ENCODE assay signal across 21 cellular contexts in genomic region chr1:56924116-56924515, GRCh38. TPM values are rescaled to one million over a fixed set of nuclear protein-coding genes. Genes with fewer than 3 reads are reported as not detected.
DNase-seq lines count a peak whose midpoint lies in the region; ATAC-seq and TF ChIP-seq lines count a peak whose summit lies in the region.
"Had no signal": no experiment of that assay in that cellular context is flagged by ENCODE, and none has a peak within 500 bp of the region (broad histone marks: within the 10 kb centered on the region; RNA-seq: fewer than 3 reads in every experiment).

No MANE protein-coding gene starts in this region.

- H3K27me3 ChIP-seq in IMR-90 (ENCODE audit: control insufficient read depth, insufficient read depth, low read length) = no peaks in the 10 kb centered on the region; the same call in 1 of the 2 replicates
- no peaks in the 10 kb centered on the region for H3K27me3 ChIP-seq in mesendoderm (ENCODE audit: insufficient read depth, low read length, poor library complexity)
- no peaks in the 10 kb centered on the region for H3K27me3 ChIP-seq in neural progenitor cell
- no peaks in the 10 kb centered on the region; the same call in 1 of the 2 replicates for H3K27me3 ChIP-seq in H7 (ENCODE audit: control insufficient read depth, insufficient read depth, low read length)
- H3K27me3 ChIP-seq: BE2C; BLaER1 treated with 17β-estradiol and CSF1 and Interleukin-3, amounts not matched to agents 10 nM and 100 nM had no signal

- ATAC-seq in IMR-90 (ENCODE audit: low read depth) = no peak
- ATAC-seq: A549 had no signal

- TF ChIP-seq RAD21 in IMR-90 (IDR thresholded peaks at IDR 0.05; ENCODE audit: low read length) = no peak

- no peaks in the 10 kb centered on the region for H4K20me1 ChIP-seq in IMR-90 (ENCODE audit: insufficient read depth, low read length)
- no peaks in the 10 kb centered on the region for H4K20me1 ChIP-seq in neural progenitor cell (ENCODE audit: low read depth)
- H4K20me1 ChIP-seq: BLaER1 treated with 17β-estradiol and CSF1 and Interleukin-3, amounts not matched to agents 10 nM and 100 nM had no signal

- H3K18ac ChIP-seq in IMR-90 (ENCODE audit: low read depth, low read length) (no peak overlapping the region), mesendoderm (ENCODE audit: low read length) (no peak overlapping the region)

- dilution Hi-C loops in IMR-90 (cut with HindIII; ENCODE audit: low sequenced_read_pairs, unreplicated experiment) = no loop called here

- H3K14ac ChIP-seq in IMR-90 (replicated peaks; ENCODE audit: low read depth, low read length) = no peak overlapping the region

- peaks cover 5% of the 10 kb centered on the region for H3K9me3 Mint-ChIP-seq in neural progenitor cell
- H3K9me3 Mint-ChIP-seq in progenitor cell of endocrine pancreas (ENCODE audit: low read depth) = peaks cover 6% of the 10 kb centered on the region
- H3K9me3 Mint-ChIP-seq: CD4-positive, alpha-beta T cell; CD8-positive, alpha-beta memory T cell had no signal

- H3K36me3 ChIP-seq in IMR-90 (ENCODE audit: control insufficient read depth, insufficient read depth, low read length) (no peaks in the 10 kb centered on the region), mesendoderm (ENCODE audit: control insufficient read depth, insufficient read depth, low read length) (no peaks in the 10 kb centered on the region), neural progenitor cell (no peaks in the 10 kb centered on the region), H7 (replicated peaks; ENCODE audit: control insufficient read depth, insufficient read depth, low read length) (no peaks in the 10 kb centered on the region)
- H3K36me3 ChIP-seq: BE2C; BLaER1 treated with 17β-estradiol and CSF1 and Interleukin-3, amounts not matched to agents 10 nM and 100 nM had no signal

- H3K9me3 ChIP-seq in IMR-90 (ENCODE audit: control insufficient read depth, insufficient read depth, low read length) = no peaks in the 10 kb centered on the region
- H3K9me3 ChIP-seq in neural progenitor cell (ENCODE audit: low read depth) = no peaks in the 10 kb centered on the region
- H3K9me3 ChIP-seq: A549, BE2C had no signal

- H3K4me1 ChIP-seq in IMR-90 (ENCODE audit: control insufficient read depth, insufficient read depth, low read length) (peaks cover 5% of the 10 kb centered on the region), mesendoderm (ENCODE audit: control insufficient read depth, low read depth, low read length) (peaks cover 3% of the 10 kb centered on the region), neural progenitor cell (peaks cover 29% of the 10 kb centered on the region)
- H3K4me1 ChIP-seq: A549, BE2C had no signal

- no peak overlapping the region for H2BK5ac ChIP-seq in IMR-90 (ENCODE audit: low read depth, low read length, poor library complexity, severe bottlenecking)
- no peak overlapping the region for H2BK5ac ChIP-seq in mesendoderm (ENCODE audit: low read length)

- no peak for DNase-seq in IMR-90
- peak; percentile 64 for DNase-seq in mesendoderm
- no peak for DNase-seq in neural progenitor cell (ENCODE audit: low spot score)
- no peak for DNase-seq in progenitor cell of endocrine pancreas (ENCODE audit: low spot score, unreplicated experiment)
- DNase-seq in DMS153 treated with DMSO at 0.1 percent for 48 hours (lab: John Stamatoyannopoulos, UW; ENCODE audit: unreplicated experiment) = no peak
- no peak for DNase-seq in H7
- no peak for DNase-seq in G401 (ENCODE audit: low spot score)
- DNase-seq: 8988T; ACHN; AML-193; BE2C; CD4-positive, alpha-beta T cell; CD8-positive, alpha-beta memory T cell; DMS 273 treated with DMSO at 0.1 percent for 48 hours; DMS79 treated with DMSO at 0.1 percent for 48 hours; GOT3; HCEC 1CT had no signal

- H2AK5ac ChIP-seq in IMR-90 (ENCODE audit: low read depth, low read length) (no peak overlapping the region), mesendoderm (ENCODE audit: low read length) (no peak overlapping the region)

- no peaks in the 10 kb centered on the region for H3K79me1 ChIP-seq in IMR-90 (ENCODE audit: low read depth in 1 of 2, low read length in 2 of 2)
- no peaks in the 10 kb centered on the region for H3K79me1 ChIP-seq in mesendoderm (ENCODE audit: low read length)

- no peak overlapping the region for H2BK120ac ChIP-seq in IMR-90 (ENCODE audit: low read depth, low read length)
- H2BK120ac ChIP-seq in mesendoderm (ENCODE audit: low read depth, low read length) = no peak overlapping the region

- H2BK15ac ChIP-seq in IMR-90 (ENCODE audit: low read depth, low read length) (no peak overlapping the region), mesendoderm (replicated peaks; ENCODE audit: low read depth) (no peak overlapping the region)

- H2AFZ ChIP-seq in IMR-90 (replicated peaks; ENCODE audit: low read length, poor library complexity) (peak overlapping the region; percentile 43), neural progenitor cell (replicated peaks) (no peak overlapping the region)

- H2BK20ac ChIP-seq in IMR-90 (ENCODE audit: low read depth, low read length) = no peak overlapping the region

- H4K8ac ChIP-seq in IMR-90 (ENCODE audit: low read depth in 2 of 2, low read length in 2 of 2) (no peak overlapping the region), mesendoderm (ENCODE audit: low read depth, low read length) (no peak overlapping the region)

- POLR2A ChIA-PET in IMR-90 (lab: Charles Lee; ENCODE audit: unreplicated experiment) = no interaction called here

- no peak overlapping the region for H3K4me2 ChIP-seq in IMR-90 (ENCODE audit: low read depth, low read length)
- no peak overlapping the region for H3K4me2 ChIP-seq in mesendoderm (ENCODE audit: low read length)
- peak overlapping the region; percentile 28 for H3K4me2 ChIP-seq in neural progenitor cell
- H3K4me2 ChIP-seq: A549; BLaER1 treated with 17β-estradiol and CSF1 and Interleukin-3, amounts not matched to agents 10 nM and 100 nM had no signal

- H3K4ac ChIP-seq in IMR-90 (ENCODE audit: low read depth, low read length) (no peak overlapping the region), mesendoderm (ENCODE audit: low read depth, low read length) (no peak overlapping the region)

- CTCF ChIA-PET in IMR-90 (lab: Yijun Ruan, JAX) = interaction anchor here (1.0 kb wide), 1 partner anchor 14 kb away, joined by 4 read pairs; no protein-coding TSS in a partner anchor

- H3K4me1 Mint-ChIP-seq in neural progenitor cell = peaks cover 26% of the 10 kb centered on the region
- H3K4me1 Mint-ChIP-seq in progenitor cell of endocrine pancreas (ENCODE audit: low read depth) = peaks cover 37% of the 10 kb centered on the region
- H3K4me1 Mint-ChIP-seq: CD14-positive monocyte; CD8-positive, alpha-beta memory T cell had no signal

- H3K23ac ChIP-seq in IMR-90 (ENCODE audit: low read depth, low read length) (no peak overlapping the region), mesendoderm (ENCODE audit: low read length) (no peak overlapping the region)

- BruUV-seq in IMR-90 (replicated peaks; lab: Mats Ljungman, UMichigan) = no TSS peak

- in situ Hi-C loops in IMR-90 (cut with MboI; ENCODE audit: low sequenced_read_pairs) = no loop called here
- in situ Hi-C loops in G401 (cut with HindIII; ENCODE audit: low sequenced_read_pairs) = no loop called here

- H2AK9ac ChIP-seq in IMR-90 (replicated peaks; ENCODE audit: low read depth, low read length, poor library complexity) = no peak overlapping the region

- TF ChIP-seq POLR2A in IMR-90 (IDR thresholded peaks at IDR 0.05; ENCODE audit: low read depth, low read length) = no peak

- no peak overlapping the region for H3K4me3 Mint-ChIP-seq in neural progenitor cell
- H3K4me3 Mint-ChIP-seq in progenitor cell of endocrine pancreas (ENCODE audit: low read depth) = peak overlapping the region; percentile 14
- H3K4me3 Mint-ChIP-seq: CD14-positive monocyte; CD4-positive, alpha-beta T cell; CD8-positive, alpha-beta memory T cell had no signal

- H3K36me3 Mint-ChIP-seq in neural progenitor cell = no peaks in the 10 kb centered on the region
- no peaks in the 10 kb centered on the region for H3K36me3 Mint-ChIP-seq in progenitor cell of endocrine pancreas (ENCODE audit: insufficient read depth)
- H3K36me3 Mint-ChIP-seq: CD14-positive monocyte; CD8-positive, alpha-beta memory T cell had no signal

- H3K79me2 ChIP-seq in mesendoderm (ENCODE audit: control insufficient read depth, insufficient read depth, low read length) = no peaks in the 10 kb centered on the region
- H3K79me2 ChIP-seq in neural progenitor cell (ENCODE audit: low read depth) = no peaks in the 10 kb centered on the region

- no peak overlapping the region for H3K4me3 ChIP-seq in IMR-90 (ENCODE audit: insufficient read depth, low read depth, low read length)
- no peak overlapping the region for H3K4me3 ChIP-seq in mesendoderm (ENCODE audit: low read length)
- no peak overlapping the region for H3K4me3 ChIP-seq in neural progenitor cell
- no peak overlapping the region for H3K4me3 ChIP-seq in H7 (ENCODE audit: insufficient read depth, low read depth, low read length)
- H3K4me3 ChIP-seq: A549; BLaER1 treated with 17β-estradiol and CSF1 and Interleukin-3, amounts not matched to agents 10 nM and 100 nM had no signal

- peaks cover 8% of the 10 kb centered on the region for H3F3A ChIP-seq in neural progenitor cell (ENCODE audit: low read depth)

- H3K27ac Mint-ChIP-seq in neural progenitor cell = no peak overlapping the region
- H3K27ac Mint-ChIP-seq in progenitor cell of endocrine pancreas = no peak overlapping the region
- H3K27ac Mint-ChIP-seq: CD4-positive, alpha-beta T cell had no signal

- no peak overlapping the region for H3K27ac ChIP-seq in IMR-90 (ENCODE audit: insufficient read depth, low read length)
- H3K27ac ChIP-seq in mesendoderm (ENCODE audit: low read depth, low read length) = no peak overlapping the region
- no peak overlapping the region for H3K27ac ChIP-seq in neural progenitor cell
- H3K27ac ChIP-seq: A549; BLaER1 treated with 17β-estradiol and CSF1 and Interleukin-3, amounts not matched to agents 10 nM and 100 nM had no signal

- TF ChIP-seq CTCF in IMR-90 (conservative IDR thresholded peaks at IDR 0.05; ENCODE audit: low read depth, low read length) = no peak
- TF ChIP-seq CTCF in neural progenitor cell (IDR thresholded peaks at IDR 0.05) = no peak
- no peak for TF ChIP-seq CTCF in progenitor cell of endocrine pancreas (IDR thresholded peaks at IDR 0.05; ENCODE audit: unreplicated experiment)

- H4K5ac ChIP-seq in IMR-90 (ENCODE audit: low read depth, low read length) = no peak overlapping the region
- H4K5ac ChIP-seq in mesendoderm (ENCODE audit: low read length) = no peak overlapping the region

- intact Hi-C loops in IMR-90 (cut with micrococcal nuclease) = no loop called here

- no peak overlapping the region for H4K91ac ChIP-seq in IMR-90 (ENCODE audit: insufficient read depth, low read depth, low read length)

- H3K27me3 Mint-ChIP-seq in neural progenitor cell (ENCODE audit: insufficient read depth, low read depth) (peaks cover 7% of the 10 kb centered on the region), progenitor cell of endocrine pancreas (peaks cover 16% of the 10 kb centered on the region)

- no CpG with 5 or more reads among the region's 5 CpGs for WGBS in IMR-90 (ENCODE audit: extremely low coverage in 2 of 2, insufficient read length in 1 of 2), 2 experiments
- no CpG with 5 or more reads among the region's 5 CpGs for WGBS in mesendoderm (ENCODE audit: extremely low coverage, insufficient coverage, low lambda C conversion rate)

- no peaks in the 10 kb centered on the region for H3K9me1 ChIP-seq in IMR-90 (ENCODE audit: insufficient read depth, low read length)

- no peak overlapping the region for H3K56ac ChIP-seq in IMR-90 (ENCODE audit: extremely low read depth, insufficient read depth, low read length)
- H3K56ac ChIP-seq in mesendoderm (ENCODE audit: low read length) = no peak overlapping the region

- H3K9ac ChIP-seq in IMR-90 (ENCODE audit: low read depth, low read length) (no peak overlapping the region), mesendoderm (ENCODE audit: low read length) (no peak overlapping the region), neural progenitor cell (no peak overlapping the region)
- H3K9ac ChIP-seq: BLaER1 treated with 17β-estradiol and CSF1 and Interleukin-3, amounts not matched to agents 10 nM and 100 nM had no signal

RNA-seq across cellular contexts. Expression of gene C8B, which starts 41.7 kb away (rescaled TPM):
- total RNA-seq in IMR-90 (2012; rRNA removed) (not detected in 2 replicates), neural progenitor cell (ENCODE audit: low replicate concordance) (not detected in 2 replicates), progenitor cell of endocrine pancreas (0.26 TPM in 1 of 2 replicates, not detected in the other)
- polyA plus RNA-seq in IMR-90 (2012; rRNA removed) = not detected in 2 replicates
- not detected in 2 replicates for polyA plus RNA-seq in IMR-90 (2012; cell fraction: cytosol; rRNA removed)
- not detected in 2 replicates for polyA plus RNA-seq in IMR-90 (2012; cell fraction: nucleus; rRNA removed; ENCODE audit: low replicate concordance)
- polyA plus RNA-seq in mesendoderm (2013, experiment 1 of 2) = 0.04 TPM
- not detected for polyA plus RNA-seq in mesendoderm (2013, experiment 2 of 2)
- total RNA-seq in H7 (2014; rRNA removed; shearing (Covaris generic)) = not detected in 2 replicates
- total RNA-seq in G401 (2014; rRNA removed; shearing (Covaris generic)) = not detected in 2 replicates
- total RNA-seq: CD4-positive, alpha-beta T cell; CD8-positive, alpha-beta memory T cell; Daoy had no signal
- polyA plus RNA-seq: A549; CD14-positive monocyte; CD8-positive, alpha-beta memory T cell had no signal
